18 cellular contexts compared by ENCODE assay signal in genomic region chr1:175885247-175885646, GRCh38.
A peak's percentile ranks its signal among the peaks of the same experiment; 100 is the strongest.
DNase-seq lines count a peak whose midpoint lies in the region; ATAC-seq and TF ChIP-seq lines count a peak whose summit lies in the region.
"Had no signal": no experiment of that assay in that cellular context is flagged by ENCODE, and none has a peak within 500 bp of the region (broad histone marks: within the 10 kb centered on the region; RNA-seq: fewer than 3 reads in every experiment).

No MANE protein-coding gene starts in this region.

- no peak overlapping the region for H3K4me3 Mint-ChIP-seq in activated CD4-positive, alpha-beta memory T cell treated with anti-CD3 and anti-CD28 coated beads for 36 hours
- H3K4me3 Mint-ChIP-seq: CD4-positive, alpha-beta T cell had no signal

- DNase-seq in GM04504 (ENCODE audit: low read depth) (peak; percentile 7), choroid plexus epithelial cell (ENCODE audit: low read depth) (peak; percentile 14), thoracic aorta (ENCODE audit: low spot score) (no peak), EL (no peak), A172 (ENCODE audit: low spot score) (no peak)
- no peak for DNase-seq in activated CD4-positive, alpha-beta memory T cell treated with anti-CD3 and anti-CD28 coated beads for 36 hours
- DNase-seq: activated gamma-delta T cell treated with Interleukin-2 at 50 U/mL for 16 hours; body of pancreas; CD4-positive, alpha-beta T cell; effector CD8-positive, alpha-beta T cell; MV-4-11; NCI-H2081; NCI-H748 treated with DMSO at 0.1 percent for 48 hours; PC-9; testis had no signal

- CTCF ChIA-PET in activated CD4-positive, alpha-beta memory T cell treated with anti-CD3 and anti-CD28 coated beads for 36 hours (lab: Charles Lee), result no interaction called here

- no peaks in the 10 kb centered on the region for H3K36me3 ChIP-seq in thoracic aorta
- H3K36me3 ChIP-seq: SJSA1 had no signal

- H3K9me3 ChIP-seq in thoracic aorta, result no peaks in the 10 kb centered on the region
- H3K9me3 ChIP-seq: body of pancreas, SJSA1, testis had no signal

- POLR2A ChIA-PET in activated CD4-positive, alpha-beta memory T cell treated with anti-CD3 and anti-CD28 coated beads for 36 hours (lab: Charles Lee), result no interaction called here

- no peaks in the 10 kb centered on the region for H3K27me3 ChIP-seq in layer of hippocampus (ENCODE audit: control insufficient read depth, insufficient read depth, low read length)
- no peaks in the 10 kb centered on the region for H3K27me3 ChIP-seq in thoracic aorta (replicated peaks; ENCODE audit: insufficient read depth)
- H3K27me3 ChIP-seq: body of pancreas, SJSA1, testis had no signal

- H3K4me1 ChIP-seq in thoracic aorta (ENCODE audit: control insufficient read depth in 1 of 2, low read depth in 2 of 2), result peaks cover 11 to 59% of the 10 kb centered on the region in 2 donors
- H3K4me1 ChIP-seq: body of pancreas, SJSA1, testis had no signal

- peak; percentile 91 for ATAC-seq in thoracic aorta (ENCODE audit: insufficient number of reproducible peaks, low FRiP score, low read depth)
- ATAC-seq: body of pancreas had no signal

- H3K27ac ChIP-seq in layer of hippocampus (ENCODE audit: low read depth, low read length), result peak overlapping the region; percentile 68
- peak overlapping the region; percentile 83 for H3K27ac ChIP-seq in thoracic aorta
- H3K27ac ChIP-seq: body of pancreas, PC-9, SJSA1, testis had no signal

- no peak overlapping the region for H3K4me3 ChIP-seq in choroid plexus epithelial cell (ENCODE audit: low read depth, low read length)
- no peak overlapping the region for H3K4me3 ChIP-seq in thoracic aorta
- H3K4me3 ChIP-seq: body of pancreas, PC-9, SJSA1, testis had no signal

- intact Hi-C loops in activated CD4-positive, alpha-beta memory T cell treated with anti-CD3 and anti-CD28 coated beads for 36 hours (cut with micrococcal nuclease), result no loop called here

- H3K27me3 Mint-ChIP-seq in activated CD4-positive, alpha-beta memory T cell treated with anti-CD3 and anti-CD28 coated beads for 36 hours, result no peaks in the 10 kb centered on the region
- H3K27me3 Mint-ChIP-seq: CD4-positive, alpha-beta T cell had no signal

- H3K27ac Mint-ChIP-seq in activated CD4-positive, alpha-beta memory T cell treated with anti-CD3 and anti-CD28 coated beads for 36 hours, result no peak overlapping the region
- H3K27ac Mint-ChIP-seq: CD4-positive, alpha-beta T cell had no signal

- TF ChIP-seq CTCF in choroid plexus epithelial cell (conservative IDR thresholded peaks at IDR 0.05; ENCODE audit: low read depth, low read length), result no peak
- TF ChIP-seq CTCF in thoracic aorta (IDR thresholded peaks at IDR 0.05), result no peak

- no peaks in the 10 kb centered on the region for H3K4me1 Mint-ChIP-seq in activated CD4-positive, alpha-beta memory T cell treated with anti-CD3 and anti-CD28 coated beads for 36 hours (ENCODE audit: low read depth)

- no peaks in the 10 kb centered on the region for H3K36me3 Mint-ChIP-seq in activated CD4-positive, alpha-beta memory T cell treated with anti-CD3 and anti-CD28 coated beads for 36 hours

- H3K9me3 Mint-ChIP-seq in activated CD4-positive, alpha-beta memory T cell treated with anti-CD3 and anti-CD28 coated beads for 36 hours, result no peaks in the 10 kb centered on the region
- H3K9me3 Mint-ChIP-seq: CD4-positive, alpha-beta T cell; neural crest cell had no signal

Comparison
In these comparisons a context has a peak if more than half of its experiments do, and no peak if none do; other contexts are left out.
1. DNase-seq: peak in GM04504 (single experiment) and choroid plexus epithelial cell (single experiment); none in thoracic aorta (single experiment), EL (single experiment), activated CD4-positive, alpha-beta memory T cell treated with anti-CD3 and anti-CD28 coated beads for 36 hours (single experiment) and A172 (single experiment).